ENCODE assay signal across 10 cellular contexts in the genomic region with DNA sequence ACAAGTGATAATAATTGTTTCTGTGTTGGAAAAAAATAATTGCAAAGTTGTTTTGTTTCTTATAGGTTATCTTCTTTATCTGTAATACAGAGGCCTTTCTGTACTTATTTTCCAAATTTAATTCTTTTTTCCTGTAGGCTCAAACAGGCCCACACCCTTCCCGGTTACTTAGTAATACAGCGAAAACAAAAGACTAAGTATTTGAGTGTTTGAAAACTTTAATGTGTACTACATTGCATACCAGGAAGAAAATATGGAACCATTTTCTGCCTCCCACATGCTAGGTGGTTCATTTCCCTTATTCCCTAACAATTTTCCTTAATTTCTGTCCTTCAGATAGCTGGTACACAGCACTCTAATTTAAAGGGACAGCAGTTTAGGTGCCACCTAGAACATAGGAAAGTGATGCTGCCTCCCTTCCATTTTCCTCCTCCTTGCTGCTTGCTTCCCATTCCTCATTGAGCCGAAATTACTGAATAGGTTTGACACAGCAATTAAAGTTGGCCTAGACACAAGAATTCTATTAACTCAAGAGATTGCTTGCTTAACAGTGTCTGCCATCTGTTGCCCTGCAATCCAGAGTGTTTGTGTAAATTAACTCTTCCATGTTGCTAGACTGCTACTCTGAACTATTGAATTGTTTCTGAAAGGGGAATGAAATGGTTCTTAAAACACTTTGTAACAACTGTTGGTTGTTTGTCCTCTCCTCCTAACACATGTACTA. TPM values are rescaled to one million over a fixed set of nuclear protein-coding genes. Genes with fewer than 3 reads are reported as not detected.
DNase-seq lines count a peak whose midpoint lies in the region; ATAC-seq and TF ChIP-seq lines count a peak whose summit lies in the region.
"Had no signal": no experiment of that assay in that cellular context is flagged by ENCODE, and none has a peak within 500 bp of the region (broad histone marks: within the 10 kb centered on the region; RNA-seq: fewer than 3 reads in every experiment).

No MANE protein-coding gene starts in this region.

- H3K36me3 ChIP-seq in esophagus squamous epithelium (peaks cover 0 to 46% (median 3%) of the 10 kb centered on the region in 3 donors), parathyroid adenoma (ENCODE audit: control insufficient read depth, insufficient read depth, low read length) (no peaks in the 10 kb centered on the region), HAP-1 (replicated peaks) (peaks cover 33% of the 10 kb centered on the region)

- intact Hi-C loops in esophagus squamous epithelium (cut with DNase I): no loop called here

- no peak for ATAC-seq in activated CD4-positive, CD25-positive, alpha-beta regulatory T cell treated with anti-CD3 and anti-CD28 coated beads, Interleukin-2, amount 50 U/mL, for 24 hours
- ATAC-seq: naive thymus-derived CD8-positive, alpha-beta T cell had no signal

- WGBS in esophagus squamous epithelium, 2 donors: 20 to 51% methylated on average over 3 of the region's 3 CpGs

- no peaks in the 10 kb centered on the region for H3K27me3 ChIP-seq in esophagus squamous epithelium
- no peaks in the 10 kb centered on the region for H3K27me3 ChIP-seq in parathyroid adenoma (ENCODE audit: control insufficient read depth, insufficient read depth, low read length)
- no peaks in the 10 kb centered on the region for H3K27me3 ChIP-seq in HAP-1 (ENCODE audit: low read depth)

- TF ChIP-seq CTCF in esophagus squamous epithelium (IDR thresholded peaks at IDR 0.05): no peak
- TF ChIP-seq CTCF in parathyroid adenoma (IDR thresholded peaks at IDR 0.05): no peak

- H3K9ac ChIP-seq in parathyroid adenoma: no peak overlapping the region

- H3K9me3 ChIP-seq in esophagus squamous epithelium: no peaks in the 10 kb centered on the region
- H3K9me3 ChIP-seq in parathyroid adenoma (ENCODE audit: control insufficient read depth, low read length): no peaks in the 10 kb centered on the region
- H3K9me3 ChIP-seq in HAP-1: no peaks in the 10 kb centered on the region

- H2AFZ ChIP-seq in parathyroid adenoma: no peak overlapping the region

- H3K4me2 ChIP-seq in parathyroid adenoma (ENCODE audit: low read length): peak overlapping the region; percentile 5

- DNase-seq in EL (peak; percentile 38), NCI-H446 (lab: John Stamatoyannopoulos, UW) (peak; percentile 34 to 70), esophagus squamous epithelium (lab: John Stamatoyannopoulos, UW) (no peak), activated T-cell treated with anti-CD3 and anti-CD28 coated beads for 4 hours (no peak), HAP-1 (ENCODE audit: low spot score in 2 of 2) (no peak)
- DNase-seq in stimulated activated CD4-positive, alpha-beta T cell treated with anti-CD3 and anti-CD28 coated beads, Interleukin-4, amount 100 ng/mL, for 1 hour: no peak
- DNase-seq: effector CD8-positive, alpha-beta T cell; naive thymus-derived CD8-positive, alpha-beta T cell had no signal

- H3K4me1 ChIP-seq in esophagus squamous epithelium (peaks cover 12 to 55% (median 28%) of the 10 kb centered on the region in 3 donors), parathyroid adenoma (peaks cover 6% of the 10 kb centered on the region), HAP-1 (peaks cover 8% of the 10 kb centered on the region)

- in situ Hi-C loops in HAP-1 (cut with MboI; ENCODE audit: low sequenced_read_pairs): no loop called here

- H3K4me3 ChIP-seq in esophagus squamous epithelium: no peak overlapping the region
- peak overlapping the region; percentile 24 for H3K4me3 ChIP-seq in parathyroid adenoma (ENCODE audit: low read depth, low read length)
- H3K4me3 ChIP-seq in HAP-1: no peak overlapping the region

- TF ChIP-seq POLR2A in esophagus squamous epithelium (IDR thresholded peaks at IDR 0.05): no peak

- H3K27ac ChIP-seq in esophagus squamous epithelium (peak overlapping the region; percentile 43 to 77 (median 64)), parathyroid adenoma (peak overlapping the region; percentile 3)

- H3K79me2 ChIP-seq in parathyroid adenoma: peaks cover 7% of the 10 kb centered on the region

RNA-seq across cellular contexts. Expression of gene CYB5B, which starts 24.2 kb away (rescaled TPM):
- 10 to 100 TPM; 23.7 to 45.7 (median 39.6) TPM for total RNA-seq in esophagus squamous epithelium

Comparison
In these comparisons a context has a peak if more than half of its experiments do, and no peak if none do; other contexts are left out.
1. DNase-seq: peak in EL (single experiment) and NCI-H446 (2 of 2); none in esophagus squamous epithelium (single experiment), activated T-cell treated with anti-CD3 and anti-CD28 coated beads for 4 hours (single experiment), HAP-1 (0 of 2) and stimulated activated CD4-positive, alpha-beta T cell treated with anti-CD3 and anti-CD28 coated beads, Interleukin-4, amount 100 ng/mL, for 1 hour (single experiment).